8 cellular contexts compared by ENCODE assay signal in the genomic region with DNA sequence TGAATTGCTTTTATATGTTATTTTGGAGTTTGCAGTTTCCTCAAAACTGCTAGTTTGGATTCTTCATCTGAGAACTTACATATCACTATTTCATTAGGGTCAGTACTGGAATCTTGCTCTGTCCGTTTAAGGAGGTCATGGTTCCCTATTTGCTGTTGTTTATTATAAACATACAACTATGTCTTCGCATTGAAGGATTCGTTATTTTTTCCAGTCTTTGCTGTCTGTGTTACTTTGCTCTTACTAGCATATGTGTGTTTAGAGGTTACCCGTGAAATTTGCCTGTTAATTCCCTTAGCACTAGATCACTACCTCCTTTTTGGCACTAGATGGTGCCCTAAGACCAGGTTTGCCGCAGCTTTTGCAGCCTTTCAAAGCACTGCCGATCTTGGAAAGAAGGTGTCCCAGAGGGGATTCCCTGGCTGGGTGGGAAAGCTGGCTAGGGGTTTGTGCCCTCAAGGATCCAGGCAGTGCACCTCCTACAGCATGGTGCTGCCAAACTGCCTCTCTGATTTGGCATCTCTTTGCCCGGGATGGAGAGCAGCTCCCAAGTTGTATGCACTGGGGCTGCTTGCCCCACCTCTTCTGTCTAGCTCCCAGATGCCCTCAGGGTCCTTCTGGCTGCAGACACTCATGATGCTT.
DNase-seq lines count a peak whose midpoint lies in the region; ATAC-seq and TF ChIP-seq lines count a peak whose summit lies in the region.

No MANE protein-coding gene starts in this region.

- TF ChIP-seq CTCF in AG10803 (conservative IDR thresholded peaks at IDR 0.05; ENCODE audit: low read length) (peak; percentile 88), choroid plexus epithelial cell (conservative IDR thresholded peaks at IDR 0.05; ENCODE audit: low read depth, low read length) (peak; percentile 64), right lobe of liver (IDR thresholded peaks at IDR 0.05) (peak; percentile 62 to 95 (median 76))

- 7% methylated on average over 7 of the region's 7 CpGs for WGBS in right lobe of liver (ENCODE audit: insufficient coverage, low coverage, low lambda C conversion rate, missing lambda C conversion rate)

- peaks cover 0 to 6% (median 0%) of the 10 kb centered on the region in 4 donors for H3K4me1 ChIP-seq in right lobe of liver

- peak overlapping the region; percentile 30; the same call in 1 of the 2 replicates for H3K4me3 ChIP-seq in AG10803 (ENCODE audit: low read length)
- no peak overlapping the region for H3K4me3 ChIP-seq in choroid plexus epithelial cell (ENCODE audit: low read depth, low read length)
- H3K4me3 ChIP-seq in right lobe of liver = peak overlapping the region in 2 of 3 donors; percentile 1 to 30

- TF ChIP-seq POLR2A in right lobe of liver (IDR thresholded peaks at IDR 0.05) = no peak

- H3K27me3 ChIP-seq in right lobe of liver = no peaks in the 10 kb centered on the region

- no peaks in the 10 kb centered on the region for H3K36me3 ChIP-seq in right lobe of liver

- DNase-seq in AG10803 (ENCODE audit: low read depth) = peak; percentile 61
- peak; percentile 21 for DNase-seq in NCI-H2196 treated with DMSO at 0.1 percent for 48 hours (lab: John Stamatoyannopoulos, UW; ENCODE audit: unreplicated experiment)
- peak; percentile 54 for DNase-seq in activated CD4-positive, CD25-positive, alpha-beta regulatory T cell treated with anti-CD3 and anti-CD28 coated beads, Interleukin-2, amount 50 U/mL, for 16 hours (ENCODE audit: low read depth, low spot score)
- peak; percentile 55 for DNase-seq in choroid plexus epithelial cell (ENCODE audit: low read depth)
- peak; percentile 37 to 61 (median 60) for DNase-seq in right lobe of liver
- peak; percentile 39 for DNase-seq in stimulated activated CD8-positive, alpha-beta memory T cell treated with anti-CD3 and anti-CD28 coated beads, Interleukin-15, amount 100 ng/mL, for 1 hour (ENCODE audit: low read depth)

- ATAC-seq in GM18861 (IDR thresholded peaks at IDR 0.05; ENCODE audit: unreplicated experiment) (peak; percentile 75), HG03064 (IDR thresholded peaks at IDR 0.05; ENCODE audit: low read depth, unreplicated experiment) (peak; percentile 91), right lobe of liver (peak; percentile 95 to 98 (median 96))

- H3K27ac ChIP-seq in right lobe of liver = no peak overlapping the region

- H3K9me3 ChIP-seq in right lobe of liver = no peaks in the 10 kb centered on the region

- intact Hi-C loops in right lobe of liver (cut with DNase I) = loop anchor here in 1 of 2 donors (10.0 kb wide), 1 partner anchor 220 kb away; no protein-coding TSS in a partner anchor
